ENCODE assay signal across 1 cellular context in genomic region chr20:4070323-4071176, GRCh38.
TF ChIP-seq lines count a peak whose summit lies in the region.

No MANE protein-coding gene starts in this region.

TF ChIP-seq in K562, 482 proteins besides CTCF, POLR2A, EP300 and RAD21:
- TF ChIP-seq TRIM28 (IDR thresholded peaks at IDR 0.05): peak; percentile 22; the same call in 1 of the 2 replicates
- TF ChIP-seq, protein P1, sequence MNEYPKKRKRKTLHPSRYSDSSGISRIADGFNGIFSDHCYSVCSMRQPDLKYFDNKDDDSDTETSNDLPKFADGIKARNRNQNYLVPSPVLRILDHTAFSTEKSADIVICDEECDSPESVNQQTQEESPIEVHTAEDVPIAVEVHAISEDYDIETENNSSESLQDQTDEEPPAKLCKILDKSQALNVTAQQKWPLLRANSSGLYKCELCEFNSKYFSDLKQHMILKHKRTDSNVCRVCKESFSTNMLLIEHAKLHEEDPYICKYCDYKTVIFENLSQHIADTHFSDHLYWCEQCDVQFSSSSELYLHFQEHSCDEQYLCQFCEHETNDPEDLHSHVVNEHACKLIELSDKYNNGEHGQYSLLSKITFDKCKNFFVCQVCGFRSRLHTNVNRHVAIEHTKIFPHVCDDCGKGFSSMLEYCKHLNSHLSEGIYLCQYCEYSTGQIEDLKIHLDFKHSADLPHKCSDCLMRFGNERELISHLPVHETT (CRISPR knock-in tag; conservative IDR thresholded peaks at IDR 0.05 in 1 of 2, IDR thresholded peaks at IDR 0.05 in 1 of 2): no peak
- TF ChIP-seq BCOR (IDR thresholded peaks at IDR 0.05): peak; percentile 91
- TF ChIP-seq ZNF384 (IDR thresholded peaks at IDR 0.05; ENCODE audit: low read depth, low read length): no peak
- TF ChIP-seq KDM1A (IDR thresholded peaks at IDR 0.05): peak; percentile 52 to 66; a peak in 3 of 4 replicates
- peak; percentile 84 for TF ChIP-seq RBM25 (IDR thresholded peaks at IDR 0.05; ENCODE audit: low read depth, low read length, severe bottlenecking)
- no peak for TF ChIP-seq PHF21A (IDR thresholded peaks at IDR 0.05; ENCODE audit: borderline replicate concordance, low read depth)
- no peak for TF ChIP-seq PPARD (CRISPR knock-in tag; IDR thresholded peaks at IDR 0.05)
- no peak for TF ChIP-seq ZKSCAN8 (CRISPR knock-in tag; IDR thresholded peaks at IDR 0.05)
- TF ChIP-seq GMEB1 (CRISPR knock-in tag; IDR thresholded peaks at IDR 0.05): no peak
- no peak for TF ChIP-seq PCBP2 (IDR thresholded peaks at IDR 0.05; ENCODE audit: low read depth, low read length, poor library complexity, severe bottlenecking)
- peak; percentile 80; the same call in 1 of the 2 replicates for TF ChIP-seq CBX1 (IDR thresholded peaks at IDR 0.05; ENCODE audit: low read depth)
- TF ChIP-seq RERE (CRISPR knock-in tag; IDR thresholded peaks at IDR 0.05; ENCODE audit: borderline replicate concordance): no peak
- TF ChIP-seq KDM2B (CRISPR knock-in tag; IDR thresholded peaks at IDR 0.05): no peak
- no peak for TF ChIP-seq CTBP1 (IDR thresholded peaks at IDR 0.05; ENCODE audit: borderline replicate concordance)
- peak in 1 of 2 experiments; percentile 92; a peak in 1 of 3 replicates for TF ChIP-seq CBX3 (IDR thresholded peaks at IDR 0.05; ENCODE audit: borderline replicate concordance in 1 of 2, low read length in 2 of 2)
- peak; percentile 43 for TF ChIP-seq CHD4 (IDR thresholded peaks at IDR 0.05; ENCODE audit: insufficient read depth, insufficient replicate concordance, low read depth, low read length, poor library complexity, severe bottlenecking)
- no peak for TF ChIP-seq E2F3 (CRISPR knock-in tag; IDR thresholded peaks at IDR 0.05)
- TF ChIP-seq ZNF316 (IDR thresholded peaks at IDR 0.05): 0 out of 2 replicates have a peak, but pooled peaks have one; percentile 16
- TF ChIP-seq HNRNPLL (IDR thresholded peaks at IDR 0.05; ENCODE audit: low read depth, low read length, poor library complexity, severe bottlenecking): no peak
- TF ChIP-seq ZEB2 (IDR thresholded peaks at IDR 0.05): no peak
- TF ChIP-seq FUS (optimal IDR thresholded peaks at IDR 0.05; ENCODE audit: low read depth, low read length): no peak
- no peak for TF ChIP-seq AFF1 (IDR thresholded peaks at IDR 0.05; ENCODE audit: low read depth in 1 of 2, partially characterized antibody in 2 of 2)
- no peak for TF ChIP-seq SETDB1 (IDR thresholded peaks at IDR 0.05; ENCODE audit: low read length)
- TF ChIP-seq PRMT5 (CRISPR knock-in tag; IDR thresholded peaks at IDR 0.05): no peak
- TF ChIP-seq EP400 (IDR thresholded peaks at IDR 0.05): no peak
- TF ChIP-seq HEY1 (CRISPR knock-in tag; IDR thresholded peaks at IDR 0.05; ENCODE audit: borderline replicate concordance): no peak
- TF ChIP-seq ATF3 (IDR thresholded peaks at IDR 0.05): no peak
- no peak for TF ChIP-seq ATF3 (CRISPR knock-in tag; conservative IDR thresholded peaks at IDR 0.05)
- TF ChIP-seq MYBL2 (IDR thresholded peaks at IDR 0.05; ENCODE audit: low read depth): no peak
- TF ChIP-seq MYBL2 (CRISPR knock-in tag; IDR thresholded peaks at IDR 0.05; ENCODE audit: borderline replicate concordance): no peak
- TF ChIP-seq KAT2B (IDR thresholded peaks at IDR 0.05; ENCODE audit: low read depth, low read length): no peak
- TF ChIP-seq TRIM24 (IDR thresholded peaks at IDR 0.05): 0 out of 4 replicates have a peak, but pooled peaks of 1 of the 2 experiments have one; percentile 35
- TF ChIP-seq HDAC2 (IDR thresholded peaks at IDR 0.05): 0 out of 2 replicates have a peak, but pooled peaks have one; percentile 37
- TF ChIP-seq RFX5 (IDR thresholded peaks at IDR 0.05; ENCODE audit: low read depth, low read length): no peak
- no peak for TF ChIP-seq ZNF239 (CRISPR knock-in tag; IDR thresholded peaks at IDR 0.05)
- TF ChIP-seq GABPB2 (CRISPR knock-in tag; conservative IDR thresholded peaks at IDR 0.05): no peak
- peak; percentile 24; the same call in 1 of the 2 replicates for TF ChIP-seq SMARCA5 (IDR thresholded peaks at IDR 0.05)
- TF ChIP-seq OTX1 (CRISPR knock-in tag; IDR thresholded peaks at IDR 0.05): no peak
- TF ChIP-seq THRAP3 (IDR thresholded peaks at IDR 0.05; ENCODE audit: borderline replicate concordance): no peak
- no peak for TF ChIP-seq FOS (IDR thresholded peaks at IDR 0.05; ENCODE audit: extremely low read depth, insufficient read length)
- no peak for TF ChIP-seq ZNF77 (CRISPR knock-in tag; IDR thresholded peaks at IDR 0.05)
- TF ChIP-seq TFAM (CRISPR knock-in tag; conservative IDR thresholded peaks at IDR 0.05): no peak
- no peak for TF ChIP-seq FOXA1 (IDR thresholded peaks at IDR 0.05; ENCODE audit: borderline replicate concordance)
